ENCODE assay signal across 1 cellular context in the genomic region with DNA sequence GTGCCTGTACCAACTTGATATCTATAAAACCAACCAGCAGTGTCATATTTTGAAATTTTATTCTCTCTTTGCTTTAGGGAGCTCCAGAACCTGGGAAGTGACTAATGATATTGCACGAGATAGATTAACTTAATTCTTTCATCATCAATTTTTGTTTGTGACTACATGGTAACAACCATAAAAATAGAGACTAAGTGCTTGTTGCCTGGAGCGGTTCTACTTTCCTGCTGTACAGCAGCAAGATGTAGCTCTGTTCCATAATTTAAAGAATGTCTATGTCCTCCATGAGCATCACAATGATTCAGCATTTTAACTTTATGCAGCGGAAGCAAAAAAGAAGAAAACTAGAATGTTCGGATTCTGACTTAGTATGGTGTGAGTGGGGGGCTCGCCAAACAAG.
TF ChIP-seq lines count a peak whose summit lies in the region.

No MANE protein-coding gene starts in this region.

TF ChIP-seq in HepG2, 621 proteins besides CTCF, POLR2A, EP300 and RAD21:
- 0 out of 4 replicates have a peak, but pooled peaks of 1 of the 2 experiments have one; percentile 9 for TF ChIP-seq MAFK (conservative IDR thresholded peaks at IDR 0.05 in 1 of 2, IDR thresholded peaks at IDR 0.05 in 1 of 2; ENCODE audit: low read length in 2 of 2)
- TF ChIP-seq CREB1 (IDR thresholded peaks at IDR 0.05): no peak
- TF ChIP-seq CREB1 (CRISPR knock-in tag; IDR thresholded peaks at IDR 0.05): no peak
- TF ChIP-seq ZNF292 (CRISPR knock-in tag; IDR thresholded peaks at IDR 0.05; ENCODE audit: borderline replicate concordance, low read depth): no peak
- no peak for TF ChIP-seq PPARG (CRISPR knock-in tag; conservative IDR thresholded peaks at IDR 0.05)
- peak; percentile 52; the same call in 1 of the 2 replicates for TF ChIP-seq NFE2L2 (IDR thresholded peaks at IDR 0.05; ENCODE audit: low read length)
- no peak for TF ChIP-seq MEF2D (CRISPR knock-in tag; IDR thresholded peaks at IDR 0.05)
TF ChIP-seq in HepG2: peak in this region for 2.
